Comparison of ENCODE assay signal across 9 cellular contexts in the genomic region with DNA sequence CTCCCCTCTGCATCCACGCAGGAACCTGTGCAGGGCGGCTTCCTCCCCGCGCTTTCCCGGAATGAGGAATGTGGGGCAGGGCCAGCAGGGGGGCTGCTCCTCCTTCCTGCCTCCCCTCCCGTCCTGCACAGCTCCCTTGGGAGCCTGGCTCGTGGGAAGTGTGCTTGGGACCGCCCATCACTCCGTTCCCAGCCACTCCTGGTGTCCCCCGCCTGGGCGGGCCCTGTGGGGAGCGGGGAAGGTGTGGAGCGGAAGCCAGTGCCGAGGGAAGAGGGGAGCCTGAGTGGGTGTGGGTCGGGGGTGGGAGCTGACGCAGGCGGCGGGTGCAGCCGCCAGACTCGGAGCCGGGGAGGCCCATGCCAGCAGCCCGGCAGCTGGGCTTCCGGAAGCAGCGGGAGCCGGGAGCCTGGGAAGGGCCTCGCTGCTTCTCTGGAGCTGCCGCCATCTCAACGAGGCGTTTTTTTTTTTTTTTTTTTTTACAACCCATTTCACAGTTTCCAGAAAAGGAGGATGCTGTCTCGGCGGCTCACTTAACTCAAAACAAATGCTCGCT. TPM values are rescaled to one million over a fixed set of nuclear protein-coding genes. Genes with fewer than 3 reads are reported as not detected.
A peak's percentile ranks its signal among the peaks of the same experiment; 100 is the strongest.
DNase-seq lines count a peak whose midpoint lies in the region; ATAC-seq and TF ChIP-seq lines count a peak whose summit lies in the region.
"Had no signal": no experiment of that assay in that cellular context is flagged by ENCODE, and none has a peak within 500 bp of the region (broad histone marks: within the 10 kb centered on the region; RNA-seq: fewer than 3 reads in every experiment).

No MANE protein-coding gene starts in this region.

- no peak for ATAC-seq in naive thymus-derived CD4-positive, alpha-beta T cell
- no peak for ATAC-seq in activated CD8-positive, alpha-beta T cell treated with anti-CD3 and anti-CD28 coated beads for 36 hours

- DNase-seq in GM04503 (ENCODE audit: low read depth) (peak; percentile 78), NCI-H774 (lab: John Stamatoyannopoulos, UW) (peak; percentile 87), epithelial cell of esophagus (ENCODE audit: low read depth) (peak; percentile 81), pons (ENCODE audit: low spot score) (no peak)
- no peak for DNase-seq in naive thymus-derived CD4-positive, alpha-beta T cell
- DNase-seq in stimulated activated CD4-positive, alpha-beta T cell treated with anti-CD3 and anti-CD28 coated beads, Interleukin-15, amount 100 ng/mL, for 24 hours, result no peak
- no peak for DNase-seq in activated CD8-positive, alpha-beta T cell treated with anti-CD3 and anti-CD28 coated beads for 36 hours

- peaks cover 61% of the 10 kb centered on the region for H3K4me1 ChIP-seq in muscle layer of colon (ENCODE audit: insufficient read depth, low read length)
- no peaks in the 10 kb centered on the region for H3K4me1 ChIP-seq in naive thymus-derived CD4-positive, alpha-beta T cell (ENCODE audit: control insufficient read depth in 2 of 2, insufficient read depth in 2 of 2, low read length in 2 of 2)

- H3K27me3 ChIP-seq in muscle layer of colon (ENCODE audit: control insufficient read depth in 1 of 2, insufficient read depth in 2 of 2, low read length in 2 of 2), result no peaks in the 10 kb centered on the region
- H3K27me3 ChIP-seq in naive thymus-derived CD4-positive, alpha-beta T cell (ENCODE audit: control insufficient read depth in 2 of 2, insufficient read depth in 2 of 2, low read length in 2 of 2), result no peaks in the 10 kb centered on the region

- no peak overlapping the region for H3K27ac Mint-ChIP-seq in naive thymus-derived CD4-positive, alpha-beta T cell
- H3K27ac Mint-ChIP-seq in activated CD8-positive, alpha-beta T cell treated with anti-CD3 and anti-CD28 coated beads for 36 hours, result no peak overlapping the region

- POLR2A ChIA-PET in naive thymus-derived CD4-positive, alpha-beta T cell (lab: Charles Lee), result no interaction called here
- POLR2A ChIA-PET in activated CD8-positive, alpha-beta T cell treated with anti-CD3 and anti-CD28 coated beads for 36 hours (lab: Charles Lee), result interaction anchor here (0.7 kb wide), 1 partner anchor 153 kb away, joined by 4 read pairs; no protein-coding TSS in a partner anchor

- no peaks in the 10 kb centered on the region for H3K9me3 ChIP-seq in muscle layer of colon (ENCODE audit: low read length)
- H3K9me3 ChIP-seq in naive thymus-derived CD4-positive, alpha-beta T cell (ENCODE audit: control insufficient read depth in 2 of 3, low read length in 3 of 3), result no peaks in the 10 kb centered on the region

- H3K9ac ChIP-seq in muscle layer of colon (ENCODE audit: low read length), result peak overlapping the region; percentile 49

- H3K4me3 ChIP-seq in epithelial cell of esophagus (ENCODE audit: low read length) (peak overlapping the region; percentile 21), muscle layer of colon (ENCODE audit: low read depth in 1 of 2, low read length in 2 of 2) (peak overlapping the region; percentile 25 to 49)
- no peak overlapping the region for H3K4me3 ChIP-seq in naive thymus-derived CD4-positive, alpha-beta T cell (ENCODE audit: low read length)

- intact Hi-C loops in naive thymus-derived CD4-positive, alpha-beta T cell (cut with micrococcal nuclease), result no loop called here
- intact Hi-C loops in activated CD8-positive, alpha-beta T cell treated with anti-CD3 and anti-CD28 coated beads for 36 hours (cut with micrococcal nuclease), result no loop called here

- no peak overlapping the region for H3K4me3 Mint-ChIP-seq in naive thymus-derived CD4-positive, alpha-beta T cell
- no peak overlapping the region for H3K4me3 Mint-ChIP-seq in activated CD8-positive, alpha-beta T cell treated with anti-CD3 and anti-CD28 coated beads for 36 hours
- H3K4me3 Mint-ChIP-seq: neural crest cell had no signal

- H3K9me3 Mint-ChIP-seq in naive thymus-derived CD4-positive, alpha-beta T cell, result peaks cover 0 to 6% (median 0%) of the 10 kb centered on the region in 11 donors
- H3K9me3 Mint-ChIP-seq in activated CD8-positive, alpha-beta T cell treated with anti-CD3 and anti-CD28 coated beads for 36 hours, result no peaks in the 10 kb centered on the region
- H3K9me3 Mint-ChIP-seq: neural crest cell had no signal

- CTCF ChIA-PET in naive thymus-derived CD4-positive, alpha-beta T cell (lab: Charles Lee), result no interaction called here
- CTCF ChIA-PET in activated CD8-positive, alpha-beta T cell treated with anti-CD3 and anti-CD28 coated beads for 36 hours (lab: Charles Lee), result no interaction called here

- H3K36me3 ChIP-seq in muscle layer of colon (ENCODE audit: insufficient read depth, low read length), result no peaks in the 10 kb centered on the region
- no peaks in the 10 kb centered on the region for H3K36me3 ChIP-seq in naive thymus-derived CD4-positive, alpha-beta T cell (ENCODE audit: control insufficient read depth in 2 of 3, insufficient read depth in 3 of 3, low read length in 3 of 3)

- H3K36me3 Mint-ChIP-seq in naive thymus-derived CD4-positive, alpha-beta T cell, result no peaks in the 10 kb centered on the region
- no peaks in the 10 kb centered on the region for H3K36me3 Mint-ChIP-seq in activated CD8-positive, alpha-beta T cell treated with anti-CD3 and anti-CD28 coated beads for 36 hours (ENCODE audit: low read depth)

- no peaks in the 10 kb centered on the region for H3K27me3 Mint-ChIP-seq in naive thymus-derived CD4-positive, alpha-beta T cell
- no peaks in the 10 kb centered on the region for H3K27me3 Mint-ChIP-seq in activated CD8-positive, alpha-beta T cell treated with anti-CD3 and anti-CD28 coated beads for 36 hours

- H3K27ac ChIP-seq in muscle layer of colon (ENCODE audit: low read depth, low read length), result peak overlapping the region; percentile 48
- no peak overlapping the region for H3K27ac ChIP-seq in naive thymus-derived CD4-positive, alpha-beta T cell (ENCODE audit: low read depth, low read length)

- TF ChIP-seq CTCF in epithelial cell of esophagus (IDR thresholded peaks at IDR 0.05; ENCODE audit: insufficient read depth, low read depth, low read length, missing control alignments), result no peak
- no peak for TF ChIP-seq CTCF in activated CD8-positive, alpha-beta T cell treated with anti-CD3 and anti-CD28 coated beads for 36 hours (IDR thresholded peaks at IDR 0.05)

- peaks cover 0 to 2% (median 0%) of the 10 kb centered on the region in 7 donors for H3K4me1 Mint-ChIP-seq in naive thymus-derived CD4-positive, alpha-beta T cell
- H3K4me1 Mint-ChIP-seq in activated CD8-positive, alpha-beta T cell treated with anti-CD3 and anti-CD28 coated beads for 36 hours (ENCODE audit: low read depth), result no peaks in the 10 kb centered on the region

RNA-seq across cellular contexts. Expression of a gene that starts 24.2 kb away (rescaled TPM):
- total RNA-seq in naive thymus-derived CD4-positive, alpha-beta T cell, result 1 to 10 TPM in 1 of 5 experiments, under 1 TPM in 3, not detected in 1; 0.05 to 3.8 (median 0.68) TPM
- not detected for polyA plus RNA-seq in naive thymus-derived CD4-positive, alpha-beta T cell
- total RNA-seq in activated CD8-positive, alpha-beta T cell treated with anti-CD3 and anti-CD28 coated beads for 36 hours, result under 1 TPM; 0.40 to 0.65 TPM

Comparison
In these comparisons a context has a peak if more than half of its experiments do, and no peak if none do; other contexts are left out.
1. DNase-seq: peak in GM04503 (single experiment), NCI-H774 (single experiment) and epithelial cell of esophagus (single experiment); none in pons (single experiment), naive thymus-derived CD4-positive, alpha-beta T cell (0 of 9), stimulated activated CD4-positive, alpha-beta T cell treated with anti-CD3 and anti-CD28 coated beads, Interleukin-15, amount 100 ng/mL, for 24 hours (single experiment) and activated CD8-positive, alpha-beta T cell treated with anti-CD3 and anti-CD28 coated beads for 36 hours (single experiment).